Comparison of ENCODE assay signal across 7 cellular contexts in the genomic region with DNA sequence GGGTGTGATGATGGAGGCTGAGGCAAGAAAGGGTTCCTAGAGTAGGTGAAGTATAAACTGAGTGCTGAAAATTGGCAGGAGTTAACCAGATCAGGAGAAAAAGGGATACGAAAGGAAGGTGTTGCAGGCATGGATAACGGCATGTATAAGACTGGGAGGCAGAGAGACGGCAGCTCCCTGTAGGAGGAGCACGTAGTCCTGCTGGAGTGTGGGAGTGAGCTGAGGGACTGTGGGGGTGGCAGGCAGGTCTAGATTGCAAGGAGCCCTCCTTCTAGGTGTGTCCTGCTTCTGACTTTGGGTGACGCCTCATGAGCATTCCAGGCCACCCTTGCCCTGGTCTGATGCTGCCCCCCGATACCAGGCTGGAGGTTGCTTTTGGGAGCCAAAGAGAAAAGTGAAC.
"Had no signal": no experiment of that assay in that cellular context is flagged by ENCODE, and none has a peak within 500 bp of the region (broad histone marks: within the 10 kb centered on the region; RNA-seq: fewer than 3 reads in every experiment).

No MANE protein-coding gene starts in this region.

- ATAC-seq: HepG2 had no signal

- H3K27ac ChIP-seq: HL-60 had no signal

- H3K9me3 Mint-ChIP-seq: H9, HFFc6 had no signal

- H3K36me3 Mint-ChIP-seq: IgD-negative memory B cell had no signal

- H3K4me3 Mint-ChIP-seq: H9, HFFc6, IgD-negative memory B cell had no signal

- DNase-seq: GOT3, H9, HCEC 1CT, HFFc6 had no signal

- H3K27ac Mint-ChIP-seq: H9, HFFc6, IgD-negative memory B cell had no signal
